ENCODE assay signal across 9 cellular contexts in genomic region chr12:71665109-71665476, GRCh38. TPM values are rescaled to one million over a fixed set of nuclear protein-coding genes. Genes with fewer than 3 reads are reported as not detected.
DNase-seq lines count a peak whose midpoint lies in the region; ATAC-seq and TF ChIP-seq lines count a peak whose summit lies in the region.
"Had no signal": no experiment of that assay in that cellular context is flagged by ENCODE, and none has a peak within 500 bp of the region (broad histone marks: within the 10 kb centered on the region; RNA-seq: fewer than 3 reads in every experiment).

No MANE protein-coding gene starts in this region.

- TF ChIP-seq POLR2A in adrenal gland (IDR thresholded peaks at IDR 0.05): no peak

- TF ChIP-seq CTCF in left ventricle myocardium inferior (IDR thresholded peaks at IDR 0.05; ENCODE audit: borderline replicate concordance) (no peak), adrenal gland (IDR thresholded peaks at IDR 0.05) (no peak), GM10266 (IDR thresholded peaks at IDR 0.05; ENCODE audit: control insufficient read depth, insufficient read depth, low read depth, missing control alignments) (no peak)

- H3K27me3 ChIP-seq in left ventricle myocardium inferior (ENCODE audit: low read depth): no peaks in the 10 kb centered on the region
- no peaks in the 10 kb centered on the region for H3K27me3 ChIP-seq in adrenal gland

- no peak for DNase-seq in left ventricle myocardium inferior
- DNase-seq in left ventricle myocardium superior: no peak
- no peak for DNase-seq in adrenal gland
- no peak for DNase-seq in memory B cell (ENCODE audit: low spot score in 2 of 2)
- no peak for DNase-seq in GM10266 (ENCODE audit: extremely low spot score)
- DNase-seq: activated CD4-positive, alpha-beta T cell treated with anti-CD3 and anti-CD28 coated beads, Interleukin-2, amount 50 U/mL, for 1 hour had no signal

- H3K4me3 ChIP-seq in left ventricle myocardium inferior (peak overlapping the region; percentile 82), adrenal gland (peak overlapping the region in 2 of 4 donors; percentile 65 to 84), urinary bladder (ENCODE audit: low read depth, low read length) (peak overlapping the region; percentile 63)

- H3K9me3 Mint-ChIP-seq in memory B cell: no peaks in the 10 kb centered on the region

- H3K27ac ChIP-seq in left ventricle myocardium inferior (replicated peaks): peak overlapping the region; percentile 95
- peak overlapping the region in 4 of 5 donors; percentile 94 to 100 (median 98) for H3K27ac ChIP-seq in adrenal gland
- no peak overlapping the region for H3K27ac ChIP-seq in urinary bladder (ENCODE audit: low read depth)

- H3K9me3 ChIP-seq in left ventricle myocardium inferior (replicated peaks): no peaks in the 10 kb centered on the region
- H3K9me3 ChIP-seq in adrenal gland (replicated peaks in 1 of 3): no peaks in the 10 kb centered on the region

- H3K4me1 ChIP-seq in left ventricle myocardium inferior (peaks cover 56% of the 10 kb centered on the region), adrenal gland (replicated peaks in 1 of 2) (peaks cover 11 to 29% of the 10 kb centered on the region in 2 donors), urinary bladder (ENCODE audit: insufficient read depth) (peaks cover 2% of the 10 kb centered on the region)

- H3K27me3 Mint-ChIP-seq in memory B cell: no peaks in the 10 kb centered on the region

- intact Hi-C loops in left ventricle myocardium inferior (cut with micrococcal nuclease) (no loop called here), left ventricle myocardium superior (cut with micrococcal nuclease) (no loop called here), adrenal gland (cut with DNase I) (loop anchor here in 1 of 2 donors (10.0 kb wide), 1 partner anchor 90 kb away; the partner anchor contains the start of gene RAB21)

- H3K36me3 ChIP-seq in left ventricle myocardium inferior: peaks cover 2% of the 10 kb centered on the region
- peaks cover 0 to 1% of the 10 kb centered on the region in 2 donors for H3K36me3 ChIP-seq in adrenal gland (replicated peaks in 1 of 2)
- H3K36me3 ChIP-seq in urinary bladder (ENCODE audit: insufficient read depth): no peaks in the 10 kb centered on the region

- no peak for ATAC-seq in left ventricle myocardium superior
- ATAC-seq in memory B cell (ENCODE audit: low read depth): no peak
- ATAC-seq in HG02763 (IDR thresholded peaks at IDR 0.05; ENCODE audit: unreplicated experiment): no peak
- no peak for ATAC-seq in HG03108 (IDR thresholded peaks at IDR 0.05; ENCODE audit: unreplicated experiment)

- peaks cover 20% of the 10 kb centered on the region for H3K4me1 Mint-ChIP-seq in memory B cell

- peak overlapping the region; percentile 98 for H3K4me3 Mint-ChIP-seq in memory B cell

- H3K27ac Mint-ChIP-seq in memory B cell: peak overlapping the region; percentile 100

- peaks cover 8% of the 10 kb centered on the region for H3K36me3 Mint-ChIP-seq in memory B cell

- WGBS in adrenal gland, 4 donors: 9 to 13% (median 12%) methylated on average over 4 of the region's 4 CpGs
- 25% methylated on average over 4 of the region's 4 CpGs for WGBS in urinary bladder

RNA-seq across cellular contexts. Expression of gene THAP2, which starts 1.0 kb away (rescaled TPM):
- total RNA-seq in left ventricle myocardium inferior: 6.6 TPM
- total RNA-seq in left ventricle myocardium superior: 10.7 TPM
- 10 to 100 TPM in 2 of 8 donors, 1 to 10 TPM in 5, under 1 TPM in 1; 0.95 to 15.7 (median 5.0) TPM for total RNA-seq in adrenal gland
- 10 to 100 TPM in 1 of 3 donors, 1 to 10 TPM in 2; 3.3 to 11.9 (median 4.9) TPM for polyA plus RNA-seq in adrenal gland
- total RNA-seq in urinary bladder: 15.9 TPM
- 3.1 TPM for polyA plus RNA-seq in urinary bladder

RNA-seq across cellular contexts. Expression of gene ZFC3H1, which starts 1.4 kb away (rescaled TPM):
- 18.3 TPM for total RNA-seq in left ventricle myocardium inferior
- 15.3 TPM for total RNA-seq in left ventricle myocardium superior
- total RNA-seq in adrenal gland: 10 to 100 TPM; 11.8 to 56.2 (median 28.8) TPM
- 10 to 100 TPM; 25.0 to 41.9 (median 29.4) TPM for polyA plus RNA-seq in adrenal gland
- 109 TPM for total RNA-seq in urinary bladder
- polyA plus RNA-seq in urinary bladder: 16.9 TPM

RNA-seq across cellular contexts. Expression of gene TMEM19, which starts 20.8 kb away (rescaled TPM):
- total RNA-seq in left ventricle myocardium inferior (25.1 TPM), left ventricle myocardium superior (30.9 TPM), adrenal gland (10 to 100 TPM; 12.2 to 21.1 (median 18.8) TPM), urinary bladder (42.0 TPM)
- polyA plus RNA-seq in adrenal gland (1 to 10 TPM; 2.8 to 7.9 (median 4.4) TPM), urinary bladder (13.5 TPM)
